In genomic region chr2:55109219-55109891, GRCh38 we compare ENCODE assay signal across 10 cellular contexts. TPM values are rescaled to one million over a fixed set of nuclear protein-coding genes. Genes with fewer than 3 reads are reported as not detected.
DNase-seq lines count a peak whose midpoint lies in the region; ATAC-seq and TF ChIP-seq lines count a peak whose summit lies in the region.
"Had no signal": no experiment of that assay in that cellular context is flagged by ENCODE, and none has a peak within 500 bp of the region (broad histone marks: within the 10 kb centered on the region; RNA-seq: fewer than 3 reads in every experiment).

No MANE protein-coding gene starts in this region.

- no peak for TF ChIP-seq CTCF in chondrocyte (IDR thresholded peaks at IDR 0.05)
- TF ChIP-seq CTCF in osteoblast (IDR thresholded peaks at IDR 0.05; ENCODE audit: extremely low read depth, low read depth, low read length), result no peak
- no peak for TF ChIP-seq CTCF in GM13976 (IDR thresholded peaks at IDR 0.05; ENCODE audit: borderline replicate concordance, control extremely low read depth, extremely low read depth, insufficient read depth, missing control alignments)

- in situ Hi-C loops in GM13976 (cut with MboI; ENCODE audit: low sequenced_read_pairs, unreplicated experiment), result no loop called here

- no peak overlapping the region for H3K4me3 Mint-ChIP-seq in chondrocyte (ENCODE audit: unreplicated experiment)
- no peak overlapping the region for H3K4me3 Mint-ChIP-seq in activated naive CD8-positive, alpha-beta T cell treated with anti-CD3 and anti-CD28 coated beads, Interleukin-2, amount 50 U/mL, for 24 hours
- H3K4me3 Mint-ChIP-seq: activated CD4-positive, alpha-beta memory T cell treated with anti-CD3 and anti-CD28 coated beads for 36 hours had no signal

- H3K36me3 Mint-ChIP-seq in chondrocyte (ENCODE audit: low read depth), result no peaks in the 10 kb centered on the region
- no peaks in the 10 kb centered on the region for H3K36me3 Mint-ChIP-seq in activated naive CD8-positive, alpha-beta T cell treated with anti-CD3 and anti-CD28 coated beads, Interleukin-2, amount 50 U/mL, for 24 hours (ENCODE audit: low read depth)
- H3K36me3 Mint-ChIP-seq: activated CD4-positive, alpha-beta memory T cell treated with anti-CD3 and anti-CD28 coated beads for 36 hours had no signal

- ATAC-seq in HG02970 (IDR thresholded peaks at IDR 0.05; ENCODE audit: low FRiP score, unreplicated experiment), result no peak
- no peak for ATAC-seq in activated naive CD8-positive, alpha-beta T cell treated with anti-CD3 and anti-CD28 coated beads, Interleukin-2, amount 50 U/mL, for 24 hours
- ATAC-seq in GM19324 (IDR thresholded peaks at IDR 0.05; ENCODE audit: low FRiP score, unreplicated experiment), result no peak

- H3K27ac Mint-ChIP-seq in chondrocyte (ENCODE audit: unreplicated experiment), result peak overlapping the region; percentile 97
- H3K27ac Mint-ChIP-seq in activated naive CD8-positive, alpha-beta T cell treated with anti-CD3 and anti-CD28 coated beads, Interleukin-2, amount 50 U/mL, for 24 hours, result no peak overlapping the region
- H3K27ac Mint-ChIP-seq: activated CD4-positive, alpha-beta memory T cell treated with anti-CD3 and anti-CD28 coated beads for 36 hours had no signal

- no peaks in the 10 kb centered on the region for H3K27me3 Mint-ChIP-seq in chondrocyte (ENCODE audit: low read depth)
- no peaks in the 10 kb centered on the region for H3K27me3 Mint-ChIP-seq in activated naive CD8-positive, alpha-beta T cell treated with anti-CD3 and anti-CD28 coated beads, Interleukin-2, amount 50 U/mL, for 24 hours
- H3K27me3 Mint-ChIP-seq: activated CD4-positive, alpha-beta memory T cell treated with anti-CD3 and anti-CD28 coated beads for 36 hours had no signal

- no peaks in the 10 kb centered on the region for H3K36me3 ChIP-seq in osteoblast (ENCODE audit: insufficient read depth, low read length)

- peaks cover 86% of the 10 kb centered on the region for H3K4me1 Mint-ChIP-seq in chondrocyte (ENCODE audit: low read depth)
- peaks cover 2% of the 10 kb centered on the region for H3K4me1 Mint-ChIP-seq in activated naive CD8-positive, alpha-beta T cell treated with anti-CD3 and anti-CD28 coated beads, Interleukin-2, amount 50 U/mL, for 24 hours

- no peak overlapping the region for H3K4me3 ChIP-seq in osteoblast (ENCODE audit: insufficient read depth, low read length)

- no peaks in the 10 kb centered on the region for H4K20me1 ChIP-seq in osteoblast (ENCODE audit: insufficient read depth, low read length)

- peak overlapping the region; percentile 64 for H3K27ac ChIP-seq in osteoblast (ENCODE audit: low read depth, low read length)

- H2AFZ ChIP-seq in osteoblast (ENCODE audit: low read length), result no peak overlapping the region

- H3K4me2 ChIP-seq in osteoblast (ENCODE audit: insufficient read depth, low read length), result peak overlapping the region; percentile 34

- H3K9me3 Mint-ChIP-seq in chondrocyte (ENCODE audit: low read depth), result no peaks in the 10 kb centered on the region
- H3K9me3 Mint-ChIP-seq in activated naive CD8-positive, alpha-beta T cell treated with anti-CD3 and anti-CD28 coated beads, Interleukin-2, amount 50 U/mL, for 24 hours, result no peaks in the 10 kb centered on the region
- H3K9me3 Mint-ChIP-seq: activated CD4-positive, alpha-beta memory T cell treated with anti-CD3 and anti-CD28 coated beads for 36 hours had no signal

- H3K9me3 ChIP-seq in osteoblast (ENCODE audit: low read depth, low read length), result no peaks in the 10 kb centered on the region

- peaks cover 73% of the 10 kb centered on the region for H3K4me1 ChIP-seq in osteoblast (ENCODE audit: insufficient read depth, low read length)

- peaks cover 9% of the 10 kb centered on the region for H3K79me2 ChIP-seq in osteoblast (ENCODE audit: insufficient read depth, low read length)

- DNase-seq in Daoy (ENCODE audit: low read depth), result peak; percentile 54
- peak; percentile 45 for DNase-seq in NCI-H2227 (lab: John Stamatoyannopoulos, UW; ENCODE audit: unreplicated experiment)
- DNase-seq in chondrocyte (ENCODE audit: low spot score), result no peak
- no peak for DNase-seq in osteoblast (ENCODE audit: insufficient read length, low spot score, missing footprints)
- DNase-seq in activated naive CD8-positive, alpha-beta T cell treated with anti-CD3 and anti-CD28 coated beads, Interleukin-2, amount 50 U/mL, for 24 hours, result no peak
- no peak for DNase-seq in GM13976 (ENCODE audit: low spot score)
- DNase-seq: activated CD4-positive, alpha-beta memory T cell treated with anti-CD3 and anti-CD28 coated beads for 36 hours; H7 had no signal

- no peaks in the 10 kb centered on the region for H3K27me3 ChIP-seq in osteoblast (ENCODE audit: insufficient read depth, low read length)

RNA-seq across cellular contexts. Expression of gene RTN4, which starts 59.1 kb away (rescaled TPM):
- 137 TPM in 2 replicates for total RNA-seq in Daoy (2014; rRNA removed; shearing (Covaris generic))
- total RNA-seq in chondrocyte (560 to 819 TPM (median 766 TPM) in 3 replicates), osteoblast (316 and 355 TPM in 2 replicates)

Comparison
In these comparisons a context has a peak if more than half of its experiments do, and no peak if none do; other contexts are left out.
1. DNase-seq: peak in Daoy (single experiment) and NCI-H2227 (single experiment); none in chondrocyte (single experiment), osteoblast (single experiment), activated naive CD8-positive, alpha-beta T cell treated with anti-CD3 and anti-CD28 coated beads, Interleukin-2, amount 50 U/mL, for 24 hours (single experiment) and GM13976 (single experiment).